Comparison of ENCODE assay signal across 23 cellular contexts in the genomic region with DNA sequence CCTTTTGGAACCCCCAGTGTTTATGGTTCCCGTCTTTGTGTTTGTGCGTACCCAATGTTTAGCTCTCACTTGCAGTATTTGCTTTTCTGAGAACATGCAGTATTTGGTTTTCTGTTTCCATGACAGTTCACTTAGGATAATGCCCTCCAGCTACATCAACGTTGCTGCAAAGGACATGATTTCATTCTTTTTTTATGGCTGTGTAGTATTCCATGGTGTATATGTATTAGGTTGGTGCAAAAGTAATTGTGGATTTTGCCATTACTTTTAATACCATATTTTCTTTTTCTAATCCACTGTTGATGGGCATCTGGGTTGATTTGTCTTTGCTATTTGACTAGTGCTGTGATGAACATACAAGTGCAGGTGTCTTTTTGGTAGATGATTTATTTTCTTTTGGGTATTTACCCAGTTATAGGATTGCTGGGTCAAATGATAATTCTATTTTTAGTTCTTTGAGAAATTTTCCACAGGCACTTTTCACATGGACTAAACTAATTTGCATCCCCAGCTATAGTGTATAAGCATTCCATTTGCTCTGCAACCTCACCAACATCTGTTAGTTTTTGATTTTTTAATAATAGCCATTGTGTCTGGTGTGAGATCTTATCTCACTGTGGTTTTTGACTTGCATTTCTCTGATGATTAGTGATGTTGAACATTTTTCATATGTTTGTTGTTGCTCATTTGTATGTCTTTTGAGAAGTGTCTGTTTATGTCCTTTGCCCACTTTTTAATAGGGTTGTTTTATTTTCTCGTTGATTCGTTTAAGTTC.
A peak's percentile ranks its signal among the peaks of the same experiment; 100 is the strongest.
DNase-seq lines count a peak whose midpoint lies in the region; ATAC-seq, FAIRE-seq and TF ChIP-seq lines count a peak whose summit lies in the region.
"Had no signal": no experiment of that assay in that cellular context is flagged by ENCODE, and none has a peak within 500 bp of the region (broad histone marks: within the 10 kb centered on the region; RNA-seq: fewer than 3 reads in every experiment).

No MANE protein-coding gene starts in this region.

- H3K27me3 Mint-ChIP-seq in activated naive CD8-positive, alpha-beta T cell = no peaks in the 10 kb centered on the region
- no peaks in the 10 kb centered on the region for H3K27me3 Mint-ChIP-seq in activated naive CD8-positive, alpha-beta T cell treated with anti-CD3 and anti-CD28 coated beads, Interleukin-2, amount 50 U/mL, for 24 hours
- H3K27me3 Mint-ChIP-seq in HFFc6 (ENCODE audit: insufficient read depth) = no peaks in the 10 kb centered on the region
- no peaks in the 10 kb centered on the region for H3K27me3 Mint-ChIP-seq in astrocyte (ENCODE audit: low read depth, unreplicated experiment)
- H3K27me3 Mint-ChIP-seq in mesothelial cell of epicardium (ENCODE audit: low read depth) = no peaks in the 10 kb centered on the region
- H3K27me3 Mint-ChIP-seq: naive thymus-derived CD8-positive, alpha-beta T cell had no signal

- DNase-seq in activated naive CD8-positive, alpha-beta T cell treated with anti-CD3 and anti-CD28 coated beads, Interleukin-2, amount 50 U/mL, for 24 hours = no peak
- DNase-seq in HFFc6 (peak; percentile 25), astrocyte (ENCODE audit: low read depth) (peak; percentile 65), mesothelial cell of epicardium (ENCODE audit: low spot score in 2 of 2, unreplicated experiment in 2 of 2) (no peak), kidney tubule cell (ENCODE audit: low spot score) (no peak), cortex of kidney (lab: John Stamatoyannopoulos, UW) (no peak)
- DNase-seq: activated CD8-positive, alpha-beta memory T cell treated with anti-CD3 and anti-CD28 coated beads for 24 hours; activated naive CD4-positive, alpha-beta T cell treated with Interleukin-2 at 50 U/mL for 16 hours; activated T-cell treated with anti-CD3 and anti-CD28 coated beads, Interleukin-2, amount 50 U/mL, for 4 hours; anterior cingulate cortex; BE2C; COR-L47; gastrocnemius medialis; H7; naive thymus-derived CD8-positive, alpha-beta T cell; NCI-H146; retina; SIG-M5; upper lobe of left lung had no signal

- TF ChIP-seq CTCF in HFFc6 (IDR thresholded peaks at IDR 0.05) (no peak), astrocyte (IDR thresholded peaks at IDR 0.05; ENCODE audit: insufficient read depth, low read depth, low read length) (no peak), mesothelial cell of epicardium (IDR thresholded peaks at IDR 0.05; ENCODE audit: unreplicated experiment) (no peak)

- peak overlapping the region; percentile 22 for H3K27ac Mint-ChIP-seq in activated naive CD8-positive, alpha-beta T cell
- H3K27ac Mint-ChIP-seq in activated naive CD8-positive, alpha-beta T cell treated with anti-CD3 and anti-CD28 coated beads, Interleukin-2, amount 50 U/mL, for 24 hours = no peak overlapping the region
- H3K27ac Mint-ChIP-seq in HFFc6 (no peak overlapping the region), astrocyte (ENCODE audit: unreplicated experiment) (no peak overlapping the region), mesothelial cell of epicardium (peak overlapping the region; percentile 11)

- H3K4me3 Mint-ChIP-seq in activated naive CD8-positive, alpha-beta T cell = no peak overlapping the region
- H3K4me3 Mint-ChIP-seq in activated naive CD8-positive, alpha-beta T cell treated with anti-CD3 and anti-CD28 coated beads, Interleukin-2, amount 50 U/mL, for 24 hours = no peak overlapping the region
- no peak overlapping the region for H3K4me3 Mint-ChIP-seq in HFFc6
- no peak overlapping the region for H3K4me3 Mint-ChIP-seq in astrocyte (ENCODE audit: unreplicated experiment)
- H3K4me3 Mint-ChIP-seq in mesothelial cell of epicardium = no peak overlapping the region
- H3K4me3 Mint-ChIP-seq: activated T-cell treated with anti-CD3 and anti-CD28 coated beads, Interleukin-2, amount 50 U/mL, for 4 hours; central memory CD8-positive, alpha-beta T cell; naive thymus-derived CD8-positive, alpha-beta T cell had no signal

- peaks cover 22% of the 10 kb centered on the region for H3K4me1 ChIP-seq in astrocyte (ENCODE audit: insufficient read depth, low read length)

- no peaks in the 10 kb centered on the region for H3K79me2 ChIP-seq in astrocyte (ENCODE audit: insufficient read depth, low read length)

- no peak overlapping the region for H3K4me3 ChIP-seq in astrocyte (ENCODE audit: insufficient read depth, low read depth, low read length)
- H3K4me3 ChIP-seq: A549, gastrocnemius medialis, upper lobe of left lung had no signal

- no peaks in the 10 kb centered on the region for H3K36me3 ChIP-seq in astrocyte (ENCODE audit: insufficient read depth, low read length)
- H3K36me3 ChIP-seq: BE2C, gastrocnemius medialis, upper lobe of left lung had no signal

- H3K4me2 ChIP-seq in astrocyte (ENCODE audit: low read length) = no peak overlapping the region
- H3K4me2 ChIP-seq: A549 had no signal

- no peak overlapping the region for H3K9ac ChIP-seq in astrocyte (ENCODE audit: low read length)

- H3K9me3 Mint-ChIP-seq in activated naive CD8-positive, alpha-beta T cell (ENCODE audit: low read depth) = no peaks in the 10 kb centered on the region
- no peaks in the 10 kb centered on the region for H3K9me3 Mint-ChIP-seq in activated naive CD8-positive, alpha-beta T cell treated with anti-CD3 and anti-CD28 coated beads, Interleukin-2, amount 50 U/mL, for 24 hours
- no peaks in the 10 kb centered on the region for H3K9me3 Mint-ChIP-seq in HFFc6
- no peaks in the 10 kb centered on the region for H3K9me3 Mint-ChIP-seq in astrocyte (ENCODE audit: unreplicated experiment)
- H3K9me3 Mint-ChIP-seq in mesothelial cell of epicardium = no peaks in the 10 kb centered on the region
- H3K9me3 Mint-ChIP-seq: activated T-cell treated with anti-CD3 and anti-CD28 coated beads, Interleukin-2, amount 50 U/mL, for 4 hours; central memory CD8-positive, alpha-beta T cell; naive thymus-derived CD8-positive, alpha-beta T cell had no signal

- H3K9me3 ChIP-seq in astrocyte (ENCODE audit: insufficient read depth, low read depth, low read length) = no peaks in the 10 kb centered on the region
- H3K9me3 ChIP-seq: A549, BE2C, gastrocnemius medialis, upper lobe of left lung had no signal

- no peaks in the 10 kb centered on the region for H3K36me3 Mint-ChIP-seq in activated naive CD8-positive, alpha-beta T cell
- H3K36me3 Mint-ChIP-seq in activated naive CD8-positive, alpha-beta T cell treated with anti-CD3 and anti-CD28 coated beads, Interleukin-2, amount 50 U/mL, for 24 hours (ENCODE audit: low read depth) = no peaks in the 10 kb centered on the region
- H3K36me3 Mint-ChIP-seq in HFFc6 (ENCODE audit: low read depth) (no peaks in the 10 kb centered on the region), astrocyte (ENCODE audit: low read depth, unreplicated experiment) (no peaks in the 10 kb centered on the region), mesothelial cell of epicardium (no peaks in the 10 kb centered on the region)
- H3K36me3 Mint-ChIP-seq: naive thymus-derived CD8-positive, alpha-beta T cell had no signal

- H4K20me1 ChIP-seq in astrocyte (ENCODE audit: insufficient read depth, low read length) = peaks cover 5% of the 10 kb centered on the region

- no peak for ATAC-seq in activated naive CD8-positive, alpha-beta T cell treated with anti-CD3 and anti-CD28 coated beads, Interleukin-2, amount 50 U/mL, for 24 hours
- no peak for ATAC-seq in GM21786 (IDR thresholded peaks at IDR 0.05; ENCODE audit: unreplicated experiment)
- ATAC-seq: activated T-cell treated with anti-CD3 and anti-CD28 coated beads, Interleukin-2, amount 50 U/mL, for 4 hours; naive thymus-derived CD8-positive, alpha-beta T cell had no signal

- peaks cover 61% of the 10 kb centered on the region for H3K4me1 Mint-ChIP-seq in activated naive CD8-positive, alpha-beta T cell (ENCODE audit: low read depth)
- peaks cover 51% of the 10 kb centered on the region for H3K4me1 Mint-ChIP-seq in activated naive CD8-positive, alpha-beta T cell treated with anti-CD3 and anti-CD28 coated beads, Interleukin-2, amount 50 U/mL, for 24 hours
- H3K4me1 Mint-ChIP-seq in HFFc6 (ENCODE audit: low read depth) (peaks cover 56% of the 10 kb centered on the region), astrocyte (ENCODE audit: low read depth, unreplicated experiment) (peaks cover 45% of the 10 kb centered on the region), mesothelial cell of epicardium (peaks cover 73% of the 10 kb centered on the region)

- H3K27me3 ChIP-seq in astrocyte (ENCODE audit: insufficient read depth, low read length) = no peaks in the 10 kb centered on the region
- H3K27me3 ChIP-seq: BE2C, gastrocnemius medialis, upper lobe of left lung had no signal

- FAIRE-seq in astrocyte (lab: Jason Lieb, UNC) = no peak
- FAIRE-seq: A549 had no signal

- H3K27ac ChIP-seq in astrocyte (ENCODE audit: low read depth, low read length) = no peak overlapping the region
- H3K27ac ChIP-seq: A549, upper lobe of left lung had no signal

- H2AFZ ChIP-seq in astrocyte (ENCODE audit: low read depth, low read length) = no peak overlapping the region

Comparison
In these comparisons a context has a peak if more than half of its experiments do, and no peak if none do; other contexts are left out.
1. H3K27ac Mint-ChIP-seq: peak in activated naive CD8-positive, alpha-beta T cell (single experiment) and mesothelial cell of epicardium (single experiment); none in activated naive CD8-positive, alpha-beta T cell treated with anti-CD3 and anti-CD28 coated beads, Interleukin-2, amount 50 U/mL, for 24 hours (single experiment), HFFc6 (single experiment) and astrocyte (single experiment).
2. DNase-seq: peak in HFFc6 (single experiment) and astrocyte (single experiment); none in activated naive CD8-positive, alpha-beta T cell treated with anti-CD3 and anti-CD28 coated beads, Interleukin-2, amount 50 U/mL, for 24 hours (single experiment), mesothelial cell of epicardium (0 of 2), kidney tubule cell (single experiment) and cortex of kidney (single experiment).